ENCODE assay signal across 9 cellular contexts in genomic region chr12:52213541-52214420, GRCh38. TPM values are rescaled to one million over a fixed set of nuclear protein-coding genes. Genes with fewer than 3 reads are reported as not detected.
A peak's percentile ranks its signal among the peaks of the same experiment; 100 is the strongest.
DNase-seq lines count a peak whose midpoint lies in the region; ATAC-seq, FAIRE-seq and TF ChIP-seq lines count a peak whose summit lies in the region.
"Had no signal": no experiment of that assay in that cellular context is flagged by ENCODE, and none has a peak within 500 bp of the region (broad histone marks: within the 10 kb centered on the region; RNA-seq: fewer than 3 reads in every experiment).

No MANE protein-coding gene starts in this region.

- H3K4me1 Mint-ChIP-seq in activated naive CD4-positive, alpha-beta T cell treated with anti-CD3 and anti-CD28 coated beads, Interleukin-2, amount 10 ng/mL, durations not matched to agents 7 days and 5 days = no peaks in the 10 kb centered on the region
- H3K4me1 Mint-ChIP-seq in glutamatergic neuron (ENCODE audit: low read depth, unreplicated experiment) = no peaks in the 10 kb centered on the region

- CTCF ChIA-PET in activated naive CD4-positive, alpha-beta T cell treated with anti-CD3 and anti-CD28 coated beads, Interleukin-2, amount 10 ng/mL, durations not matched to agents 7 days and 5 days (lab: Charles Lee) = interaction anchor here (0.7 to 2.3 kb wide), 15 partner anchors 8 to 81 kb away, joined by 3 to 8 read pairs (median 5); no protein-coding TSS in a partner anchor

- peak; percentile 86 for DNase-seq in ELR (ENCODE audit: low read depth)
- DNase-seq in HT-29 (ENCODE audit: low spot score) = peak; percentile 97
- DNase-seq in RCC 7860 (ENCODE audit: low spot score) = peak; percentile 67
- DNase-seq in activated naive CD4-positive, alpha-beta T cell treated with anti-CD3 and anti-CD28 coated beads, Interleukin-2, amount 10 ng/mL, durations not matched to agents 7 days and 5 days = peak; percentile 82
- peak; percentile 94 for DNase-seq in glutamatergic neuron
- DNase-seq in posterior cingulate gyrus = peak in 9 of 10 donors; percentile 53 to 96 (median 74)

- ATAC-seq in GM18505 (IDR thresholded peaks at IDR 0.05; ENCODE audit: unreplicated experiment) = no peak
- no peak for ATAC-seq in HG03342 (IDR thresholded peaks at IDR 0.05; ENCODE audit: unreplicated experiment)

- peaks cover 74% of the 10 kb centered on the region for H3K27me3 Mint-ChIP-seq in activated naive CD4-positive, alpha-beta T cell treated with anti-CD3 and anti-CD28 coated beads, Interleukin-2, amount 10 ng/mL, durations not matched to agents 7 days and 5 days
- peaks cover 12% of the 10 kb centered on the region for H3K27me3 Mint-ChIP-seq in glutamatergic neuron (ENCODE audit: unreplicated experiment)

- peak; percentile 30 for FAIRE-seq in RCC 7860 (lab: Jason Lieb, UNC)
- FAIRE-seq: colon had no signal

- no peaks in the 10 kb centered on the region for H3K9me3 Mint-ChIP-seq in activated naive CD4-positive, alpha-beta T cell treated with anti-CD3 and anti-CD28 coated beads, Interleukin-2, amount 10 ng/mL, durations not matched to agents 7 days and 5 days
- peaks cover 4% of the 10 kb centered on the region for H3K9me3 Mint-ChIP-seq in glutamatergic neuron (ENCODE audit: unreplicated experiment)

- peak; percentile 89 for TF ChIP-seq CTCF in glutamatergic neuron (IDR thresholded peaks at IDR 0.05; ENCODE audit: partially characterized antibody, unreplicated experiment)

- intact Hi-C loops in posterior cingulate gyrus (cut with DNase I) = loop anchor here (2.0 kb wide), 1 partner anchor 57 kb away; no protein-coding TSS in a partner anchor

- H3K4me3 Mint-ChIP-seq in activated naive CD4-positive, alpha-beta T cell treated with anti-CD3 and anti-CD28 coated beads, Interleukin-2, amount 10 ng/mL, durations not matched to agents 7 days and 5 days = no peak overlapping the region
- no peak overlapping the region for H3K4me3 Mint-ChIP-seq in glutamatergic neuron (ENCODE audit: unreplicated experiment)

- no peak for TF ChIP-seq POLR2A in GM18505 (IDR thresholded peaks at IDR 0.05; ENCODE audit: borderline replicate concordance, extremely low read depth, insufficient read depth, insufficient read length)

- H3K27ac Mint-ChIP-seq in activated naive CD4-positive, alpha-beta T cell treated with anti-CD3 and anti-CD28 coated beads, Interleukin-2, amount 10 ng/mL, durations not matched to agents 7 days and 5 days = no peak overlapping the region
- H3K27ac Mint-ChIP-seq in glutamatergic neuron (ENCODE audit: unreplicated experiment) = no peak overlapping the region

- no peaks in the 10 kb centered on the region for H3K36me3 Mint-ChIP-seq in activated naive CD4-positive, alpha-beta T cell treated with anti-CD3 and anti-CD28 coated beads, Interleukin-2, amount 10 ng/mL, durations not matched to agents 7 days and 5 days
- no peaks in the 10 kb centered on the region for H3K36me3 Mint-ChIP-seq in glutamatergic neuron (ENCODE audit: unreplicated experiment)

RNA-seq across cellular contexts. Expression of gene KRT7, which starts 19.3 kb away (rescaled TPM):
- 3.8 and 11.9 TPM in 2 replicates for total RNA-seq in HT-29 (2014; rRNA removed; shearing (Covaris generic))
- not detected for total RNA-seq in glutamatergic neuron (ENCODE audit: unreplicated experiment)

RNA-seq across cellular contexts. Expression of gene KRT80, which starts 22.0 kb away (rescaled TPM):
- total RNA-seq in HT-29 (2014; rRNA removed; shearing (Covaris generic)) = 24.7 and 27.0 TPM in 2 replicates
- total RNA-seq in glutamatergic neuron (ENCODE audit: unreplicated experiment) = not detected

Comparison
In these comparisons a context has a peak if more than half of its experiments do, and no peak if none do; other contexts are left out.
1. RNA of gene KRT80, which starts 22.0 kb away (total RNA-seq): 24.7 to 27.0 TPM in HT-29; not detected in glutamatergic neuron (single experiment); every median in the first group is over 10 times any median in the second.
2. Peak in every context shown above with its lines, with median percentiles within 50 percentile points of each other: DNase-seq.